Comparison of ENCODE assay signal across 7 cellular contexts in the genomic region with DNA sequence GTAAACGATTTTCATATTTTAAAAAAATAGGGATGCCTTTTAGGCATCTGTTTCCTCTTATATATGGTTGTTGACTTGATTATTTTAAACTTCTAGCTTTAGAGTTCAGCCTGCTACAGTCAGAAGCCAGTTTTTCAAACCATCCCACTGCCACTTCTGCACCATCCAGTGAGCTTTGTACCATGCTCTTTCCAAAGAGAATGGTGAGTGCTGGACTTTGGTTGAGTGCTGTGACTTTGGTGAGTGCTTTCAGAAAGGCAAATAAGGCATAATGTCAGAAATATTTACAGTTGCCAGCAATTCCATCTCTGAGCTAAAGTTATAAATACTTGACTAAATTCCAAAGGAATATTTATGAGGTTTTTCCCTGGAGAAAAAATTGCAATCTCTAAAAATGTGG.
"Had no signal": no experiment of that assay in that cellular context is flagged by ENCODE, and none has a peak within 500 bp of the region (broad histone marks: within the 10 kb centered on the region; RNA-seq: fewer than 3 reads in every experiment).

No MANE protein-coding gene starts in this region.

- H3K4me2 ChIP-seq: GM23338 had no signal

- H2AFZ ChIP-seq: GM23338 had no signal

- DNase-seq: H9, HCEC 1CT, KBM-7 had no signal

- H3K4me3 ChIP-seq: GM23338 had no signal

- FAIRE-seq: H1, H54, HTR-8/SVneo had no signal

- ATAC-seq: GM23338 had no signal
